In the genomic region with DNA sequence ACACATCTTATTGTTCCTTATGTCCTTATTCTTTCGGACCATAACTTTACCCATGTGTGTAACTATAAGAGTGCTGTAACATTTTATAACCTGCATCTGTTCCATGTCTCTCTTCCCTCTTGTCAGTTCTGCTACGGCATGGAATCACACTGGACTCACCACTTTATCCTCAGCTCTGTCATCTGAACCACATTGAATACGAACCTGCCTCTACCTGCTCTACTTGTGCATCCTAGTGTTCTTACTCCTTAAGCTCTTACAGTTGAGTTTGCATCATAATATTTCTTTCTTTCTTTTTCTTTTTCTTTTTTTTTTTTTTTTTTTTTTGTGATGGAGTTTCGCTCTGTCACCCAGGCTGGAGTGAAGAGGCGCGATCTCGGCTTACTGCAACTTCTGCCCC, we compare ENCODE assay signal across 30 cellular contexts.
"Had no signal": no experiment of that assay in that cellular context is flagged by ENCODE, and none has a peak within 500 bp of the region (broad histone marks: within the 10 kb centered on the region; RNA-seq: fewer than 3 reads in every experiment).

No MANE protein-coding gene starts in this region.

- H3K4me3 Mint-ChIP-seq: dendritic cell treated with granulocyte-macrophage colony-stimulating factor and Interleukin-4, amounts not matched to agents 40 ng/mL and 50 ng/mL, for 4 days; effector memory CD8-positive, alpha-beta T cell; endodermal cell had no signal

- H3K4me1 ChIP-seq: colonic mucosa, esophagus muscularis mucosa, esophagus squamous epithelium, foreskin keratinocyte, gastrocnemius medialis, gastroesophageal sphincter, heart left ventricle, heart right ventricle had no signal

- H3K4me2 ChIP-seq: hepatocyte had no signal

- H3K27me3 Mint-ChIP-seq: dendritic cell treated with granulocyte-macrophage colony-stimulating factor and Interleukin-4, amounts not matched to agents 40 ng/mL and 50 ng/mL, for 4 days; effector memory CD8-positive, alpha-beta T cell had no signal

- H3K27ac Mint-ChIP-seq: dendritic cell treated with granulocyte-macrophage colony-stimulating factor and Interleukin-4, amounts not matched to agents 40 ng/mL and 50 ng/mL, for 4 days; effector memory CD8-positive, alpha-beta T cell; endodermal cell had no signal

- H3K36me3 ChIP-seq: colonic mucosa, esophagus muscularis mucosa, esophagus squamous epithelium, gastrocnemius medialis, gastroesophageal sphincter, heart left ventricle, heart right ventricle had no signal

- H3K9me3 Mint-ChIP-seq: endodermal cell had no signal

- H3K4me3 ChIP-seq: colonic mucosa, coronary artery, dorsolateral prefrontal cortex, esophagus muscularis mucosa, esophagus squamous epithelium, gastrocnemius medialis, gastroesophageal sphincter, heart left ventricle, heart right ventricle, hepatocyte had no signal

- H3K27me3 ChIP-seq: colonic mucosa, dorsolateral prefrontal cortex, esophagus muscularis mucosa, esophagus squamous epithelium, foreskin keratinocyte, gastrocnemius medialis, gastroesophageal sphincter, heart left ventricle, heart right ventricle, hepatocyte had no signal

- H3K27ac ChIP-seq: colonic mucosa, coronary artery, dorsolateral prefrontal cortex, epithelial cell of prostate, esophagus muscularis mucosa, esophagus squamous epithelium, foreskin keratinocyte, gastrocnemius medialis, gastroesophageal sphincter, heart left ventricle, heart right ventricle, hepatocyte had no signal

- H3K9me3 ChIP-seq: colonic mucosa, esophagus muscularis mucosa, esophagus squamous epithelium, gastrocnemius medialis, gastroesophageal sphincter had no signal

- H2AFZ ChIP-seq: hepatocyte had no signal

- DNase-seq: colonic mucosa; cortex of kidney; dermis blood vessel endothelial cell; dorsolateral prefrontal cortex; effector CD4-positive, alpha-beta T cell; effector CD8-positive, alpha-beta T cell; effector memory CD4-positive, alpha-beta T cell; effector memory CD8-positive, alpha-beta T cell; endodermal cell; erythroblast; esophagus squamous epithelium; foreskin fibroblast; foreskin keratinocyte; foreskin melanocyte; gastrocnemius medialis; glutamatergic neuron; head of caudate nucleus; heart left ventricle; heart right ventricle had no signal

- H3K79me2 ChIP-seq: hepatocyte had no signal

- H3K4me1 Mint-ChIP-seq: endodermal cell had no signal

- FAIRE-seq: colon, endometrium, endothelial cell of umbilical vein, frontal cortex had no signal

- ATAC-seq: effector memory CD8-positive, alpha-beta T cell; esophagus mucosa; foreskin keratinocyte; gastrocnemius medialis; gastroesophageal sphincter; heart left ventricle; heart right ventricle had no signal
